19 cellular contexts compared by ENCODE assay signal in the genomic region with DNA sequence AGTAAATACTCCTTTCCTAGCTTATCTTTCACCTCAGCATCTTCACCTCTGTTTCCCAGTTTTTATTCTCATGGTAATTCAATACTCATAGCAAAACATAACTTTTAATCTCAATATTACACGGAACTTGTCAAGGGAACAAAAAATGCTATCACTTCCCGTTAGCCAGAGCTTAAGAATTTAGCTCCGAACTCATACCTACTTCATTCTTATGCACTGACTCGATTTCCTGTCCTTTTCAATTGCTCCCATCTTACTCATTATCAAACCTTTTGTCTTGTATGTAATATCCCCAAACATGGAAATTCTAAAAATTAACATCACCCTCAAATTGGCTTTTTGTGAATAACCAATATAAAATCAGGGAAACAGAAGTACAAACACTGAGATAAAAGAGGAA. TPM values are rescaled to one million over a fixed set of nuclear protein-coding genes. Genes with fewer than 3 reads are reported as not detected.
DNase-seq lines count a peak whose midpoint lies in the region; ATAC-seq, FAIRE-seq and TF ChIP-seq lines count a peak whose summit lies in the region.
"Had no signal": no experiment of that assay in that cellular context is flagged by ENCODE, and none has a peak within 500 bp of the region (broad histone marks: within the 10 kb centered on the region; RNA-seq: fewer than 3 reads in every experiment).

No MANE protein-coding gene starts in this region.

- H3K4me1 Mint-ChIP-seq in GM23338, result peaks cover 22% of the 10 kb centered on the region

- ATAC-seq in GM23338 (no peak; the same call in 2 of the 3 replicates), GM18867 (IDR thresholded peaks at IDR 0.05; ENCODE audit: unreplicated experiment) (no peak)
- ATAC-seq: K562; left ventricle myocardium superior; natural killer cell treated with Interleukin-12 subunit alpha and Interleukin-12 subunit beta and Interleukin-15 and Interleukin-18, amount 100 ng/mL, for 72 hours; Panc1; right cardiac atrium had no signal

- peak overlapping the region; percentile 35 for H3K27ac Mint-ChIP-seq in GM23338
- H3K27ac Mint-ChIP-seq: CD14-positive monocyte; natural killer cell treated with Interleukin-12 subunit alpha and Interleukin-12 subunit beta and Interleukin-15 and Interleukin-18, amount 100 ng/mL, for 72 hours had no signal

- intact Hi-C loops in endothelial cell of umbilical vein (cut with micrococcal nuclease), result loop anchor here (1.0 kb wide), 2 partner anchors 27 to 684 kb away; no protein-coding TSS in a partner anchor

- H3K4me3 Mint-ChIP-seq in GM23338, result peak overlapping the region; percentile 14; the same call in 2 of the 3 replicates
- H3K4me3 Mint-ChIP-seq: CD14-positive monocyte; natural killer cell treated with Interleukin-12 subunit alpha and Interleukin-12 subunit beta and Interleukin-15 and Interleukin-18, amount 100 ng/mL, for 72 hours had no signal

- DNase-seq in GM23338 (ENCODE audit: low spot score), result peak; percentile 31
- DNase-seq in RWPE1 (ENCODE audit: low spot score), result peak; percentile 60
- peak; percentile 91 for DNase-seq in endothelial cell of umbilical vein (ENCODE audit: low read depth, low spot score)
- DNase-seq in pulmonary artery endothelial cell (ENCODE audit: low read depth, low spot score), result peak; percentile 94
- no peak for DNase-seq in T-helper 1 cell
- no peak for DNase-seq in NCI-H187 treated with DMSO at 0.1 percent for 48 hours (lab: John Stamatoyannopoulos, UW)
- DNase-seq in NCI-H526 (lab: John Stamatoyannopoulos, UW), result no peak
- DNase-seq: left ventricle myocardium superior; NCI-H1436 treated with DMSO at 0.1 percent for 48 hours; NCI-H510A; right cardiac atrium; stimulated activated naive CD4-positive, alpha-beta T cell treated with Interleukin-2 at 50 U/mL for 16 hours had no signal

- H3K9ac ChIP-seq in endothelial cell of umbilical vein (replicated peaks; ENCODE audit: extremely low read depth, insufficient read depth, low read length), result peak overlapping the region; percentile 74

- H2AFZ ChIP-seq in GM23338 (no peak overlapping the region), endothelial cell of umbilical vein (ENCODE audit: low read depth, low read length) (peak overlapping the region; percentile 18)

- 0 out of 2 replicates have a peak overlapping the region, but pooled peaks have one; percentile 2 for H3K4me3 ChIP-seq in GM23338
- H3K4me3 ChIP-seq in endothelial cell of umbilical vein (replicated peaks in 1 of 3; ENCODE audit: insufficient read depth in 1 of 3, low read depth in 1 of 3, low read length in 3 of 3), result peak overlapping the region in 1 of 3 experiments; percentile 22
- H3K4me3 ChIP-seq: cardiac muscle cell, K562, vagina had no signal

- no peak for TF ChIP-seq POLR2A in endothelial cell of umbilical vein (IDR thresholded peaks at IDR 0.05; ENCODE audit: low read depth, low read length)

- H3K9me1 ChIP-seq in endothelial cell of umbilical vein (replicated peaks; ENCODE audit: control insufficient read depth, extremely low read depth, insufficient read depth, low read length), result no peaks in the 10 kb centered on the region

- H3K79me2 ChIP-seq in GM23338 (replicated peaks; ENCODE audit: insufficient read depth) (no peaks in the 10 kb centered on the region), endothelial cell of umbilical vein (ENCODE audit: control insufficient read depth, insufficient read depth, low read length) (no peaks in the 10 kb centered on the region)

- no peaks in the 10 kb centered on the region for H3K9me3 ChIP-seq in endothelial cell of umbilical vein (replicated peaks; ENCODE audit: control insufficient read depth, insufficient read depth, low read length)
- H3K9me3 ChIP-seq: vagina had no signal

- no peaks in the 10 kb centered on the region for H3K27me3 Mint-ChIP-seq in GM23338 (ENCODE audit: insufficient read depth, low read depth, poor library complexity)
- H3K27me3 Mint-ChIP-seq: natural killer cell treated with Interleukin-12 subunit alpha and Interleukin-12 subunit beta and Interleukin-15 and Interleukin-18, amount 100 ng/mL, for 72 hours had no signal

- H4K20me1 ChIP-seq in GM23338 (replicated peaks; ENCODE audit: insufficient read depth), result no peaks in the 10 kb centered on the region
- no peaks in the 10 kb centered on the region for H4K20me1 ChIP-seq in endothelial cell of umbilical vein (replicated peaks; ENCODE audit: control insufficient read depth, extremely low read depth, insufficient read depth, low read length)

- H3F3A ChIP-seq in GM23338 (replicated peaks; ENCODE audit: low read depth), result no peaks in the 10 kb centered on the region

- H3K4me1 ChIP-seq in GM23338 (ENCODE audit: insufficient read depth), result peaks cover 16% of the 10 kb centered on the region
- H3K4me1 ChIP-seq in endothelial cell of umbilical vein (ENCODE audit: control insufficient read depth, extremely low read depth, insufficient read depth, low read length), result peaks cover 41% of the 10 kb centered on the region

- H3K36me3 Mint-ChIP-seq in GM23338 (ENCODE audit: low read depth), result peaks cover 38% of the 10 kb centered on the region
- H3K36me3 Mint-ChIP-seq: CD14-positive monocyte had no signal

- peak; percentile 85 for FAIRE-seq in endothelial cell of umbilical vein (lab: Jason Lieb, UNC)
- FAIRE-seq: K562 had no signal

- no peak for TF ChIP-seq CTCF in GM23338 (conservative IDR thresholded peaks at IDR 0.05; ENCODE audit: low read depth in 2 of 2)
- TF ChIP-seq CTCF in RWPE1 (conservative IDR thresholded peaks at IDR 0.05; ENCODE audit: low read depth), result no peak
- no peak for TF ChIP-seq CTCF in endothelial cell of umbilical vein (IDR thresholded peaks at IDR 0.05; ENCODE audit: extremely low read depth in 1 of 2, insufficient read depth in 1 of 2, low read depth in 1 of 2, low read length in 2 of 2)

- BruUV-seq in endothelial cell of umbilical vein (replicated peaks; lab: Mats Ljungman, UMichigan), result no TSS peak

- H3K27ac ChIP-seq in GM23338 (ENCODE audit: low read depth) (peak overlapping the region; percentile 45; the same call in 1 of the 2 replicates), RWPE1 (no peak overlapping the region), endothelial cell of umbilical vein (ENCODE audit: insufficient read depth, low read depth, low read length) (peak overlapping the region; percentile 97)
- H3K27ac ChIP-seq: cardiac muscle cell, vagina had no signal

- CTCF ChIA-PET in RWPE1 (lab: Yijun Ruan, JAX) (interaction anchor here (0.9 kb wide), 1 partner anchor 27 kb away, joined by 4 read pairs; no protein-coding TSS in a partner anchor), endothelial cell of umbilical vein (lab: Charles Lee) (interaction anchor here (0.8 to 1.8 kb wide), 5 partner anchors 9 to 38 kb away, joined by 3 to 8 read pairs (median 4); no protein-coding TSS in a partner anchor)

- H3K36me3 ChIP-seq in GM23338 (ENCODE audit: insufficient read depth) (peaks cover 7% of the 10 kb centered on the region; the same call in 1 of the 2 replicates), endothelial cell of umbilical vein (ENCODE audit: control insufficient read depth in 2 of 2, extremely low read depth in 1 of 2, insufficient read depth in 2 of 2, low read length in 2 of 2) (peaks cover 0 to 9% of the 10 kb centered on the region in 2 experiments)
- H3K36me3 ChIP-seq: vagina had no signal

- no peaks in the 10 kb centered on the region for H3K9me2 ChIP-seq in GM23338 (ENCODE audit: insufficient read depth)

- no peaks in the 10 kb centered on the region for H3K27me3 ChIP-seq in GM23338 (ENCODE audit: insufficient read depth)
- no peaks in the 10 kb centered on the region for H3K27me3 ChIP-seq in endothelial cell of umbilical vein (ENCODE audit: control insufficient read depth in 2 of 2, insufficient read depth in 2 of 2, low read length in 2 of 2)
- H3K27me3 ChIP-seq: cardiac muscle cell, vagina had no signal

- dilution Hi-C loops in endothelial cell of umbilical vein (cut with MboI; ENCODE audit: extremely low pct_ligation_motif_present, low sequenced_read_pairs), result no loop called here

- POLR2A ChIA-PET in RWPE1 (lab: Yijun Ruan, JAX; ENCODE audit: low non-redundant PET), result no interaction called here
- POLR2A ChIA-PET in endothelial cell of umbilical vein (lab: Charles Lee), result interaction anchor here (2.7 kb wide), 1 partner anchor 28 kb away, joined by 6 read pairs; no protein-coding TSS in a partner anchor

- H3K9me3 Mint-ChIP-seq in GM23338, result no peaks in the 10 kb centered on the region
- H3K9me3 Mint-ChIP-seq: natural killer cell treated with Interleukin-12 subunit alpha and Interleukin-12 subunit beta and Interleukin-15 and Interleukin-18, amount 100 ng/mL, for 72 hours had no signal

- peak overlapping the region; percentile 36 for H3K4me2 ChIP-seq in GM23338
- H3K4me2 ChIP-seq in endothelial cell of umbilical vein (ENCODE audit: insufficient read depth, low read length), result peak overlapping the region; percentile 78

RNA-seq across cellular contexts. Expression of gene MYEF2, which starts 28.2 kb away (rescaled TPM):
- total RNA-seq in GM23338 (2014; rRNA removed; shearing (Covaris generic)), result 60.7 and 79.7 TPM in 2 replicates
- 55.5 and 62.0 TPM in 2 replicates for polyA plus RNA-seq in GM23338 (2016; fragmentation: Nextera tagmentation; extraction: Ambion mirVana)
- total RNA-seq in endothelial cell of umbilical vein, result 54.8 and 62.5 TPM in 2 replicates
- 9.4 and 11.6 TPM in 2 replicates for polyA plus RNA-seq in endothelial cell of umbilical vein
- 9.0 and 10.3 TPM in 2 replicates for polyA plus RNA-seq in endothelial cell of umbilical vein (2011; cell fraction: cytosol; rRNA removed)
- 95.8 and 116 TPM in 2 replicates for polyA plus RNA-seq in endothelial cell of umbilical vein (2011; cell fraction: nucleus; rRNA removed)
- polyA plus RNA-seq in endothelial cell of umbilical vein (2012), result 34.8 and 37.2 TPM in 2 replicates
- polyA minus RNA-seq in endothelial cell of umbilical vein, result 41.1 and 61.7 TPM in 2 replicates
- polyA minus RNA-seq in endothelial cell of umbilical vein (2011; cell fraction: cytosol; rRNA and poly(A)+ RNA removed), result not detected
- 73.0 and 96.0 TPM in 2 replicates for polyA minus RNA-seq in endothelial cell of umbilical vein (2011; cell fraction: nucleus; rRNA and poly(A)+ RNA removed)
- 31.3 and 34.3 TPM in 2 replicates for total RNA-seq in pulmonary artery endothelial cell
- polyA plus RNA-seq: CD14-positive monocyte had no signal

RNA-seq across cellular contexts. Expression of gene SLC24A5, which starts 29.1 kb away (rescaled TPM):
- total RNA-seq in GM23338 (2014; rRNA removed; shearing (Covaris generic)), result not detected in 2 replicates
- 0.23 and 0.39 TPM in 2 replicates for polyA plus RNA-seq in GM23338 (2016; fragmentation: Nextera tagmentation; extraction: Ambion mirVana)
- not detected in 2 replicates for total RNA-seq in endothelial cell of umbilical vein
- polyA plus RNA-seq in endothelial cell of umbilical vein, result not detected in 2 replicates
- polyA plus RNA-seq in endothelial cell of umbilical vein (2011; cell fraction: cytosol; rRNA removed), result not detected in 2 replicates
- polyA plus RNA-seq in endothelial cell of umbilical vein (2011; cell fraction: nucleus; rRNA removed), result not detected in 2 replicates
- not detected in 2 replicates for polyA plus RNA-seq in endothelial cell of umbilical vein (2012)
- polyA minus RNA-seq in endothelial cell of umbilical vein, result not detected in 2 replicates
- not detected for polyA minus RNA-seq in endothelial cell of umbilical vein (2011; cell fraction: cytosol; rRNA and poly(A)+ RNA removed)
- polyA minus RNA-seq in endothelial cell of umbilical vein (2011; cell fraction: nucleus; rRNA and poly(A)+ RNA removed), result not detected in 2 replicates
- total RNA-seq in pulmonary artery endothelial cell, result not detected in 2 replicates
- total RNA-seq: cardiac muscle cell; K562; left ventricle myocardium superior; natural killer cell treated with Interleukin-12 subunit alpha and Interleukin-12 subunit beta and Interleukin-15 and Interleukin-18, amount 100 ng/mL, for 72 hours; right cardiac atrium; vagina had no signal
- polyA plus RNA-seq: cardiac muscle cell, CD14-positive monocyte, K562, right cardiac atrium had no signal

RNA-seq across cellular contexts. Expression of gene CTXN2, which starts 41.6 kb away (rescaled TPM):
- not detected in 2 replicates for total RNA-seq in GM23338 (2014; rRNA removed; shearing (Covaris generic))
- polyA plus RNA-seq in GM23338 (2016; fragmentation: Nextera tagmentation; extraction: Ambion mirVana), result 0.10 TPM in 1 of 2 replicates, not detected in the other
- total RNA-seq in endothelial cell of umbilical vein, result 0.14 TPM in 1 of 2 replicates, not detected in the other
- polyA plus RNA-seq in endothelial cell of umbilical vein, result 0.01 TPM in 1 of 2 replicates, not detected in the other
- not detected in 2 replicates for polyA plus RNA-seq in endothelial cell of umbilical vein (2011; cell fraction: cytosol; rRNA removed)
- polyA plus RNA-seq in endothelial cell of umbilical vein (2011; cell fraction: nucleus; rRNA removed), result not detected in 2 replicates
- not detected in 2 replicates for polyA plus RNA-seq in endothelial cell of umbilical vein (2012)
- polyA minus RNA-seq in endothelial cell of umbilical vein, result not detected in 2 replicates
- polyA minus RNA-seq in endothelial cell of umbilical vein (2011; cell fraction: cytosol; rRNA and poly(A)+ RNA removed), result not detected
- polyA minus RNA-seq in endothelial cell of umbilical vein (2011; cell fraction: nucleus; rRNA and poly(A)+ RNA removed), result not detected in 2 replicates
- total RNA-seq in pulmonary artery endothelial cell, result under 0.01 TPM in 1 of 2 replicates, not detected in the other
- total RNA-seq: cardiac muscle cell; K562; left ventricle myocardium superior; natural killer cell treated with Interleukin-12 subunit alpha and Interleukin-12 subunit beta and Interleukin-15 and Interleukin-18, amount 100 ng/mL, for 72 hours; right cardiac atrium; vagina had no signal
- polyA plus RNA-seq: CD14-positive monocyte, K562, right cardiac atrium had no signal

RNA-seq across cellular contexts. Expression of gene SLC12A1, which starts 56.2 kb away (rescaled TPM):
- 0.19 and 0.59 TPM in 2 replicates for total RNA-seq in GM23338 (2014; rRNA removed; shearing (Covaris generic))
- polyA plus RNA-seq in GM23338 (2016; fragmentation: Nextera tagmentation; extraction: Ambion mirVana) (0.52 and 0.57 TPM in 2 replicates), endothelial cell of umbilical vein (not detected in 2 replicates)
- total RNA-seq in endothelial cell of umbilical vein (not detected in 2 replicates), pulmonary artery endothelial cell (not detected in 2 replicates)
- polyA plus RNA-seq in endothelial cell of umbilical vein (2011; cell fraction: cytosol; rRNA removed), result not detected in 2 replicates
- polyA plus RNA-seq in endothelial cell of umbilical vein (2011; cell fraction: nucleus; rRNA removed), result not detected in 2 replicates
- polyA plus RNA-seq in endothelial cell of umbilical vein (2012), result not detected in 2 replicates
- not detected in 2 replicates for polyA minus RNA-seq in endothelial cell of umbilical vein
- polyA minus RNA-seq in endothelial cell of umbilical vein (2011; cell fraction: cytosol; rRNA and poly(A)+ RNA removed), result not detected
- polyA minus RNA-seq in endothelial cell of umbilical vein (2011; cell fraction: nucleus; rRNA and poly(A)+ RNA removed), result not detected in 2 replicates
- total RNA-seq: cardiac muscle cell; K562; left ventricle myocardium superior; natural killer cell treated with Interleukin-12 subunit alpha and Interleukin-12 subunit beta and Interleukin-15 and Interleukin-18, amount 100 ng/mL, for 72 hours; right cardiac atrium; vagina had no signal
- polyA plus RNA-seq: cardiac muscle cell, CD14-positive monocyte, K562, right cardiac atrium had no signal

Comparison
In these comparisons a context has a peak if more than half of its experiments do, and no peak if none do; other contexts are left out.
1. DNase-seq: peak in GM23338 (single experiment), RWPE1 (single experiment), endothelial cell of umbilical vein (single experiment) and pulmonary artery endothelial cell (single experiment); none in T-helper 1 cell (0 of 5), NCI-H187 treated with DMSO at 0.1 percent for 48 hours (single experiment) and NCI-H526 (0 of 2).